20 cellular contexts compared by ENCODE assay signal in the genomic region with DNA sequence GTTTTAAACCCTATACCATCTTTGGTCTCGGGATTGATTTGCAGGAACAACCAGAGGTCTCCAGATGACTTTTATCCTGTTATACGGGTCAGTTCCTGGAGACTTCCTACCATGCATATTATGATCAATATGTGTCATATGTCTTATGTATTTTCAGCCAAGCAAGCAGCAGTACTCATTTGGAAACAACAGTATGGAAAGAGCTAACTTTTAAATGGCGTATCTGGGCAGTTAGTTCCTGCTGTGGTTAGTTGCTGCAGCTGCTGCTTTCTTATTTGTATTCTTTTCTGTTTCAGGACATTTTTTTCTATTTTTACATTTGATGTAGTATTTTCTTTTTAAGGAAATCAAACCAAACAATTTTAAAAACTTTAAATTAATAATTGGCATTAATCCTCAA.
DNase-seq lines count a peak whose midpoint lies in the region; ATAC-seq lines count a peak whose summit lies in the region.
"Had no signal": no experiment of that assay in that cellular context is flagged by ENCODE, and none has a peak within 500 bp of the region (broad histone marks: within the 10 kb centered on the region; RNA-seq: fewer than 3 reads in every experiment).

No MANE protein-coding gene starts in this region.

- ATAC-seq in GM18502 (IDR thresholded peaks at IDR 0.05; ENCODE audit: poor library complexity, unreplicated experiment), result peak; percentile 72
- peak; percentile 61 for ATAC-seq in GM19467 (IDR thresholded peaks at IDR 0.05; ENCODE audit: unreplicated experiment)
- peak; percentile 86 for ATAC-seq in HG02852 (IDR thresholded peaks at IDR 0.05; ENCODE audit: unreplicated experiment)
- peak; percentile 91 for ATAC-seq in HG03442 (IDR thresholded peaks at IDR 0.05; ENCODE audit: unreplicated experiment)
- ATAC-seq in GM21737 (IDR thresholded peaks at IDR 0.05; ENCODE audit: unreplicated experiment), result no peak
- ATAC-seq: activated CD8-positive, alpha-beta memory T cell treated with anti-CD3 and anti-CD28 coated beads, Interleukin-2, amount 10 ng/mL, durations not matched to agents 7 days and 5 days; right cardiac atrium; stimulated activated effector memory CD8-positive, alpha-beta T cell treated with anti-CD3 and anti-CD28 coated beads, Interleukin-12 subunit alpha, Interleukin-12 subunit beta, amount 100 ng/mL, for 72 hours had no signal

- in situ Hi-C loops in KBM-7 (cut with MboI; ENCODE audit: low pct_unique_long_range_greater_than_20kb, low sequenced_read_pairs), result no loop called here

- DNase-seq in DMS 273 (lab: John Stamatoyannopoulos, UW; ENCODE audit: unreplicated experiment), result no peak
- DNase-seq in KBM-7, result no peak
- DNase-seq in activated effector memory CD4-positive, alpha-beta T cell treated with anti-CD3 and anti-CD28 coated beads, Interleukin-2, amount 50 U/mL, for 16 hours, result no peak
- DNase-seq: activated CD4-positive, alpha-beta T cell treated with anti-CD3 and anti-CD28 coated beads for 4 hours; activated CD8-positive, alpha-beta memory T cell treated with anti-CD3 and anti-CD28 coated beads, Interleukin-2, amount 10 ng/mL, durations not matched to agents 7 days and 5 days; foreskin fibroblast; hippocampal formation; Kasumi-1; NCI-H1092 treated with DMSO at 0.1 percent for 48 hours; NCI-H524 treated with DMSO at 0.1 percent for 48 hours; occipital lobe; right cardiac atrium; SW 1271; testis had no signal
